10 cellular contexts compared by ENCODE assay signal in the genomic region with DNA sequence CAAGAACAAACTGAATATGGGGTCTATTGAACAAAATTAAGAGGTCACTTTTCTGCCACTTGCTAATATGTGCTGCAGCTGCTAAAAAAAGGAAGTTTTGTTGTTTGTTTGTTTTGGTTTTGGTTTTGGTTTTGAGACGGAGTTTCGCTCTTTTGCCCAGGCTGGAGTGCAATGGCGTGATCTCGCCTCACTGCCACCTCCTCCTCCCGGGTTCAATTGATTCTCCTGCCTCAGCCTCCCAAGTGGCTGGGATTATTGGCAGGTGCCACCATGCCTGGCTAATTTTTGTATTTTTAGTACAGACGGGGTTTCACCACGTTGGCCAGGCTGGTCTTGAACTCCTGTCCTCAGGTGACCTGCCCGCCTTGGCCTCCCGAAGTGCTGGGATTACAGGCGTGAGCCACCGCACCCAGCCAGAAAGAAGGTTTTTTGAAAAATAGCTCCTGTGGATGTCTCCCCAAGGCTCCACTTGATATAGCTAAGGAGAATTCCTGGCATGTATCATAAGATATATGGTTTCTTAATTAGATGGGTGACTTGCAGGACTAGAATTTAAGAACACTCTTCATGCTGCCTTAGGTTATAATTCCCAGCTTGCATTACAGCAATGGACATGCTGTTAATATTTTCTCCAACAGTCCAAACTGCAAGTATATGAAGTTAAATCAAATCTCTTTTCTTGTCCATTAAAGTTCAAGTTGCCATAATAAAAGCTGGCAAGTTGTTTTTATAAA.
DNase-seq lines count a peak whose midpoint lies in the region; ATAC-seq, FAIRE-seq and TF ChIP-seq lines count a peak whose summit lies in the region.
"Had no signal": no experiment of that assay in that cellular context is flagged by ENCODE, and none has a peak within 500 bp of the region (broad histone marks: within the 10 kb centered on the region; RNA-seq: fewer than 3 reads in every experiment).

No MANE protein-coding gene starts in this region.

- 51% methylated on average over 11 of the region's 11 CpGs for WGBS in K562 (ENCODE audit: insufficient coverage, low coverage, missing lambda C conversion rate)

- no TSS peak for BruUV-seq in K562 (replicated peaks; lab: Mats Ljungman, UMichigan)

- H3K27ac ChIP-seq in ACC112 (ENCODE audit: low read depth, low read length) (no peak overlapping the region), K562 (ENCODE audit: extremely low read depth, low read depth, low read length) (no peak overlapping the region), coronary artery (peak overlapping the region in 1 of 2 donors; percentile 59), WERI-Rb-1 (no peak overlapping the region)
- H3K27ac ChIP-seq: cardiac muscle cell had no signal

- no peak overlapping the region for H3K4me3 ChIP-seq in ACC112 (ENCODE audit: low read depth, low read length)
- H3K4me3 ChIP-seq in K562 = no peak overlapping the region
- no peak overlapping the region for H3K4me3 ChIP-seq in coronary artery
- H3K4me3 ChIP-seq in WERI-Rb-1 (ENCODE audit: low read depth, low read length) = no peak overlapping the region
- H3K4me3 ChIP-seq: cardiac muscle cell had no signal

- H4K20me1 ChIP-seq in K562 (replicated peaks; ENCODE audit: control insufficient read depth, insufficient read depth, low read length) = no peaks in the 10 kb centered on the region

- H3K9me1 ChIP-seq in K562 (ENCODE audit: control insufficient read depth, insufficient read depth, low read length) = no peaks in the 10 kb centered on the region

- TF ChIP-seq POLR2A in K562 (conservative IDR thresholded peaks at IDR 0.05) = no peak

- intact Hi-C loops in K562 (cut with micrococcal nuclease) = no loop called here

- TF ChIP-seq RAD21 in K562 (CRISPR knock-in tag; conservative IDR thresholded peaks at IDR 0.05 in 1 of 2, IDR thresholded peaks at IDR 0.05 in 1 of 2) = no peak

- peak overlapping the region; percentile 29 for H3K4me2 ChIP-seq in K562 (ENCODE audit: insufficient read depth, low read length)

- H3K36me3 ChIP-seq in ACC112 (ENCODE audit: insufficient read depth, low read length) (no peaks in the 10 kb centered on the region), K562 (ENCODE audit: control insufficient read depth, insufficient read depth, low read length) (no peaks in the 10 kb centered on the region), WERI-Rb-1 (no peaks in the 10 kb centered on the region)
- H3K36me3 ChIP-seq: cardiac muscle cell had no signal

- H3K4me1 ChIP-seq in ACC112 (ENCODE audit: control insufficient read depth, insufficient read depth, low read length, unreplicated experiment) = no peaks in the 10 kb centered on the region
- H3K4me1 ChIP-seq in K562 (replicated peaks in 1 of 2; ENCODE audit: control insufficient read depth in 2 of 2, insufficient read depth in 2 of 2, low read length in 2 of 2) = peaks cover 0 to 7% of the 10 kb centered on the region in 2 experiments; a peak in 2 of 5 replicates

- H3K9ac ChIP-seq in K562 (ENCODE audit: insufficient read depth in 1 of 2, low read depth in 2 of 2, low read length in 2 of 2) = no peak overlapping the region

- H3K79me2 ChIP-seq in ACC112 (ENCODE audit: control insufficient read depth, insufficient read depth, low read length, unreplicated experiment) = no peaks in the 10 kb centered on the region
- H3K79me2 ChIP-seq in K562 (ENCODE audit: control insufficient read depth, insufficient read depth, low read length) = no peaks in the 10 kb centered on the region

- no peak for FAIRE-seq in K562 (lab: Jason Lieb, UNC)

- POLR2A ChIA-PET in K562 (lab: Yijun Ruan, JAX) = no interaction called here

- no peak for TF ChIP-seq CTCF in K562 (IDR thresholded peaks at IDR 0.05 in 2 of 3, conservative IDR thresholded peaks at IDR 0.05 in 1 of 3; ENCODE audit: insufficient read depth in 2 of 3, low read depth in 1 of 3, low read length in 3 of 3)
- TF ChIP-seq CTCF in coronary artery (IDR thresholded peaks at IDR 0.05) = no peak
- TF ChIP-seq CTCF in WERI-Rb-1 (IDR thresholded peaks at IDR 0.05; ENCODE audit: low read depth, low read length) = no peak

- H2AFZ ChIP-seq in ACC112 (ENCODE audit: low read length, unreplicated experiment) = peak overlapping the region; percentile 31
- H2AFZ ChIP-seq in K562 (ENCODE audit: low read depth, low read length) = peak overlapping the region; percentile 72

- no peak for TF ChIP-seq EP300 in K562 (IDR thresholded peaks at IDR 0.05; ENCODE audit: low read length)

- CTCF ChIA-PET in K562 (lab: Yijun Ruan, JAX; ENCODE audit: low intra/inter-chr PET ratio) = no interaction called here

- DNase-seq in K562 (ENCODE audit: extremely low read depth in 1 of 4, low spot score in 3 of 4) = no peak
- DNase-seq in coronary artery (ENCODE audit: low spot score) = no peak
- no peak for DNase-seq in WERI-Rb-1
- no peak for DNase-seq in SKM-1 (lab: John Stamatoyannopoulos, UW; ENCODE audit: unreplicated experiment)
- DNase-seq: left colon had no signal

- no peaks in the 10 kb centered on the region for H3K27me3 ChIP-seq in ACC112 (ENCODE audit: insufficient read depth, low read length)
- no peaks in the 10 kb centered on the region for H3K27me3 ChIP-seq in K562 (ENCODE audit: control insufficient read depth in 2 of 2, insufficient read depth in 2 of 2, low read length in 2 of 2)
- H3K27me3 ChIP-seq in WERI-Rb-1 (ENCODE audit: insufficient read depth, low read depth, severe bottlenecking) = no peaks in the 10 kb centered on the region
- H3K27me3 ChIP-seq: cardiac muscle cell had no signal

- ATAC-seq in GM18868 (IDR thresholded peaks at IDR 0.05; ENCODE audit: unreplicated experiment) (peak; percentile 53), HG02981 (IDR thresholded peaks at IDR 0.05; ENCODE audit: unreplicated experiment) (peak; percentile 47), K562 (no peak), HG03439 (IDR thresholded peaks at IDR 0.05; ENCODE audit: unreplicated experiment) (no peak)
- ATAC-seq: left colon had no signal

- H3K9me3 ChIP-seq in K562 (replicated peaks; ENCODE audit: control insufficient read depth, insufficient read depth, low read depth, low read length) (no peaks in the 10 kb centered on the region; the same call in 1 of the 2 replicates), WERI-Rb-1 (ENCODE audit: severe bottlenecking) (no peaks in the 10 kb centered on the region)

- in situ Hi-C loops in K562 (cut with MboI) = no loop called here

TF ChIP-seq in K562, 482 proteins besides CTCF, POLR2A, EP300 and RAD21 (continues in another document):
- TF ChIP-seq BMI1 (IDR thresholded peaks at IDR 0.05; ENCODE audit: low read length) (no peak), ZNF785 (CRISPR knock-in tag; IDR thresholded peaks at IDR 0.05) (no peak)
- TF ChIP-seq, protein P1, sequence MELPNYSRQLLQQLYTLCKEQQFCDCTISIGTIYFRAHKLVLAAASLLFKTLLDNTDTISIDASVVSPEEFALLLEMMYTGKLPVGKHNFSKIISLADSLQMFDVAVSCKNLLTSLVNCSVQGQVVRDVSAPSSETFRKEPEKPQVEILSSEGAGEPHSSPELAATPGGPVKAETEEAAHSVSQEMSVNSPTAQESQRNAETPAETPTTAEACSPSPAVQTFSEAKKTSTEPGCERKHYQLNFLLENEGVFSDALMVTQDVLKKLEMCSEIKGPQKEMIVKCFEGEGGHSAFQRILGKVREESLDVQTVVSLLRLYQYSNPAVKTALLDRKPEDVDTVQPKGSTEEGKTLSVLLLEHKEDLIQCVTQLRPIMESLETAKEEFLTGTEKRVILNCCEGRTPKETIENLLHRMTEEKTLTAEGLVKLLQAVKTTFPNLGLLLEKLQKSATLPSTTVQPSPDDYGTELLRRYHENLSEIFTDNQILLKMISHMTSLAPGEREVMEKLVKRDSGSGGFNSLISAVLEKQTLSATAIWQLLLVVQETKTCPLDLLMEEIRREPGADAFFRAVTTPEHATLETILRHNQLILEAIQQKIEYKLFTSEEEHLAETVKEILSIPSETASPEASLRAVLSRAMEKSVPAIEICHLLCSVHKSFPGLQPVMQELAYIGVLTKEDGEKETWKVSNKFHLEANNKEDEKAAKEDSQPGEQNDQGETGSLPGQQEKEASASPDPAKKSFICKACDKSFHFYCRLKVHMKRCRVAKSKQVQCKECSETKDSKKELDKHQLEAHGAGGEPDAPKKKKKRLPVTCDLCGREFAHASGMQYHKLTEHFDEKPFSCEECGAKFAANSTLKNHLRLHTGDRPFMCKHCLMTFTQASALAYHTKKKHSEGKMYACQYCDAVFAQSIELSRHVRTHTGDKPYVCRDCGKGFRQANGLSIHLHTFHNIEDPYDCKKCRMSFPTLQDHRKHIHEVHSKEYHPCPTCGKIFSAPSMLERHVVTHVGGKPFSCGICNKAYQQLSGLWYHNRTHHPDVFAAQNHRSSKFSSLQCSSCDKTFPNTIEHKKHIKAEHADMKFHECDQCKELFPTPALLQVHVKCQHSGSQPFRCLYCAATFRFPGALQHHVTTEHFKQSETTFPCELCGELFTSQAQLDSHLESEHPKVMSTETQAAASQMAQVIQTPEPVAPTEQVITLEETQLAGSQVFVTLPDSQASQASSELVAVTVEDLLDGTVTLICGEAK (IDR thresholded peaks at IDR 0.05) = peak; percentile 22; the same call in 1 of the 2 replicates
- TF ChIP-seq, protein P1 (CRISPR knock-in tag; IDR thresholded peaks at IDR 0.05) = no peak

Comparison
In these comparisons a context has a peak if more than half of its experiments do, and no peak if none do; other contexts are left out.
1. ATAC-seq: peak in GM18868 (single experiment) and HG02981 (single experiment); none in K562 (single experiment) and HG03439 (single experiment).